In the genomic region with DNA sequence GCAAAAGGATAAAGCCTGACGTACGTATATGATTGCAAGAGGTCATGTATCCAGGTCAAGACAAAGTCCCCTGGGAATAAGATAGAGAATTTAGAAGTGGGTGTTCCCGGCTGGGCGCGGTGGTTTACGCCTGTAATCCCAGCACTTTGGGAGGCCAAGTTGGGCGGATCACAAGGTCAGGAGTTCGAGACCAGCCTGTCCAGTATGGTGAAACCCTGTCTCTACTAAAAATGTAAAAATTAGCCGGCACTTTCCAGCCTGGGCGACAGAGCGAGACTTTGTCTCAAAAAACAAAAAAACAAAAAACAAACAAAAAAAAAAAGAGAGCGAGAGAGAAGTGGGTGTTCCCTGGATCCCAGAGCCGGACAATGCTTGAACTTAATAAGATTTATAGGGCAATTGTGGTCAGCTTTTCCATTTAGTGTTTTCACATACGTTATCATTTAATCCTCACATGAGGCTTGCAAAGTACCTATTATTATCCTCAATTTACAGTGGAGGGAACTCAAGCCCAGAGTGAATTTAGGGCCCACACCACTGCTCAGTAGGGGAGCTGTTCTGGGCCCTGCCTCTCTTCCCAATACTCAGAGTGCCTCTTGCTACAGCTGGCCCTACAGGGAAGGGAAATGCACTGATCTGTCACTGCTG, we compare ENCODE assay signal across 7 cellular contexts. TPM values are rescaled to one million over a fixed set of nuclear protein-coding genes. Genes with fewer than 3 reads are reported as not detected.
A peak's percentile ranks its signal among the peaks of the same experiment; 100 is the strongest.
DNase-seq lines count a peak whose midpoint lies in the region; ATAC-seq and TF ChIP-seq lines count a peak whose summit lies in the region.
"Had no signal": no experiment of that assay in that cellular context is flagged by ENCODE, and none has a peak within 500 bp of the region (broad histone marks: within the 10 kb centered on the region; RNA-seq: fewer than 3 reads in every experiment).

No MANE protein-coding gene starts in this region.

- H3K4me3 ChIP-seq in dorsolateral prefrontal cortex = peak overlapping the region in 53 of 59 donors; percentile 51 to 92 (median 81)

- peak overlapping the region in 42 of 59 donors; percentile 22 to 99 (median 98) for H3K27ac ChIP-seq in dorsolateral prefrontal cortex

- peak overlapping the region; percentile 81 for H3K4me3 Mint-ChIP-seq in progenitor cell of endocrine pancreas (ENCODE audit: low read depth)

- H3K27ac Mint-ChIP-seq in progenitor cell of endocrine pancreas = peak overlapping the region; percentile 49

- H3K4me1 Mint-ChIP-seq in progenitor cell of endocrine pancreas (ENCODE audit: low read depth) = peaks cover 13% of the 10 kb centered on the region

- intact Hi-C loops in dorsolateral prefrontal cortex (cut with DNase I) = loop anchor here (5.0 kb wide), 2 partner anchors 56 to 76 kb away; partner anchors contain the start of genes ARRB2 (in 1 of the 2) and MED11 (in 1 of the 2)

- no peak for ATAC-seq in GM19395 (IDR thresholded peaks at IDR 0.05; ENCODE audit: unreplicated experiment)

- DNase-seq in NCI-H2227 (lab: John Stamatoyannopoulos, UW; ENCODE audit: unreplicated experiment) = peak; percentile 67
- DNase-seq in dorsolateral prefrontal cortex = no peak
- DNase-seq in progenitor cell of endocrine pancreas (ENCODE audit: low spot score, unreplicated experiment) = no peak
- DNase-seq in HPDE6-E6E7 (ENCODE audit: extremely low spot score) = no peak
- DNase-seq: effector memory CD4-positive, alpha-beta T cell; NCI-H1694 treated with DMSO at 0.1 percent for 48 hours had no signal

- no peaks in the 10 kb centered on the region for H3K9me3 Mint-ChIP-seq in progenitor cell of endocrine pancreas (ENCODE audit: low read depth)

- H3K27me3 Mint-ChIP-seq in progenitor cell of endocrine pancreas = peaks cover 2% of the 10 kb centered on the region

- H3K27me3 ChIP-seq in dorsolateral prefrontal cortex = peaks cover 0 to 19% (median 0%) of the 10 kb centered on the region in 45 donors

- H3K36me3 Mint-ChIP-seq in progenitor cell of endocrine pancreas (ENCODE audit: insufficient read depth) = no peaks in the 10 kb centered on the region

- TF ChIP-seq CTCF in dorsolateral prefrontal cortex (IDR thresholded peaks at IDR 0.05 in 54 of 56, conservative IDR thresholded peaks at IDR 0.05 in 2 of 56; ENCODE audit: low read depth in 1 of 56, partially characterized antibody in 56 of 56) (peak in 2 of 56 donors; percentile 6 to 8), progenitor cell of endocrine pancreas (IDR thresholded peaks at IDR 0.05; ENCODE audit: unreplicated experiment) (no peak)

RNA-seq across cellular contexts. Expression of gene GLTPD2, which starts 0.5 kb away (rescaled TPM):
- 1 to 10 TPM in 1 of 120 experiments, under 1 TPM in 28, not detected in 91; 0.47 to 1.2 (median 0.57) TPM for total RNA-seq in dorsolateral prefrontal cortex
- total RNA-seq in progenitor cell of endocrine pancreas = 4.0 and 4.1 TPM in 2 replicates

RNA-seq across cellular contexts. Expression of gene VMO1, which starts 2.1 kb away (rescaled TPM):
- total RNA-seq in dorsolateral prefrontal cortex (1 to 10 TPM in 114 of 120 experiments, under 1 TPM in 4, not detected in 2; 0.64 to 8.1 (median 2.7) TPM), progenitor cell of endocrine pancreas (1.3 and 2.0 TPM in 2 replicates)

RNA-seq across cellular contexts. Expression of gene PSMB6, which starts 7.7 kb away (rescaled TPM):
- total RNA-seq in dorsolateral prefrontal cortex (100 to 1,000 TPM in 19 of 120 experiments, 10 to 100 TPM in 101; 56.6 to 114 (median 88.3) TPM), progenitor cell of endocrine pancreas (126 and 137 TPM in 2 replicates)

RNA-seq across cellular contexts. Expression of gene TM4SF5, which starts 16.6 kb away (rescaled TPM):
- total RNA-seq in dorsolateral prefrontal cortex (not detected), progenitor cell of endocrine pancreas (0.44 and 0.57 TPM in 2 replicates)
